In the genomic region with DNA sequence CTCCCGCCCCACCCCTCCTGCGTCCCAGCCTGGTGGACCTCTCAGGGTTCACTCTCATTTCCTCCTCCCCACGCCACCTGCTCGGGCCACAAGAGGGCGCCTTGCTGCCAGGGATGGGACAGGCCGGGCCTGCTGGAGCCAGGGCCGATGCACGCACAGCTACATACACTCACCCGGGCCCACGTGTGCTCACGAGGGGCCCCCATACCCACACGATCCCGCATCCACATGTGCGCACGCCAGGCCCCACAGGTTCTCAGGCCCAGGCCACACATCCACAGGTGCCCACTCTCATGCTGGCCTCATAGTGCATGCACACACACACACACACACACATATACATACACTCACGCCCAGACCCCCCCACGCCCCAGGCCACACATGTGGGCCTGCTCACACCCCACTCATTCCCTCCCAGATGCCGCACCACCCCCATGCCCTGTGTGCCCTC, we compare ENCODE assay signal across 8 cellular contexts.
A peak's percentile ranks its signal among the peaks of the same experiment; 100 is the strongest.
DNase-seq lines count a peak whose midpoint lies in the region; ATAC-seq, FAIRE-seq and TF ChIP-seq lines count a peak whose summit lies in the region.

No MANE protein-coding gene starts in this region.

- no peaks in the 10 kb centered on the region for H3K36me3 Mint-ChIP-seq in activated CD4-positive, alpha-beta T cell treated with anti-CD3 and anti-CD28 coated beads for 36 hours (ENCODE audit: low read depth)

- H3K4me1 ChIP-seq in HepG2 (ENCODE audit: insufficient read depth, low read length): peaks cover 36% of the 10 kb centered on the region

- no peaks in the 10 kb centered on the region for H3K79me2 ChIP-seq in HepG2 (ENCODE audit: insufficient read depth, low read length)

- H3K4me2 ChIP-seq in HepG2 (ENCODE audit: low read depth, low read length): peak overlapping the region; percentile 57

- intact Hi-C loops in activated CD4-positive, alpha-beta T cell treated with anti-CD3 and anti-CD28 coated beads for 36 hours (cut with DNase I, micrococcal nuclease): loop anchor here (1.0 to 10.0 kb wide), 5 partner anchors 211 to 531 kb away; no protein-coding TSS in a partner anchor
- intact Hi-C loops in HepG2 (cut with micrococcal nuclease; ENCODE audit: unreplicated experiment): loop anchor here (2.0 kb wide), 2 partner anchors 35 to 215 kb away; partner anchors contain the start of gene FAM53B

- peak; percentile 35 for DNase-seq in AG09309 (ENCODE audit: low read depth)
- peak; percentile 59 for DNase-seq in NCI-H226
- DNase-seq in activated CD4-positive, alpha-beta T cell treated with anti-CD3 and anti-CD28 coated beads for 36 hours: peak; percentile 92
- DNase-seq in cerebellar cortex (ENCODE audit: low spot score): peak; percentile 87
- peak; percentile 56 for DNase-seq in HepG2 (ENCODE audit: low spot score)
- peak; percentile 78 to 84 for DNase-seq in stimulated activated CD4-positive, alpha-beta T cell treated with anti-CD3 and anti-CD28 coated beads, Interleukin-4, amount 100 ng/mL, for 4 hours

- ATAC-seq in GM18519 (IDR thresholded peaks at IDR 0.05; ENCODE audit: low FRiP score, unreplicated experiment) (peak; percentile 64), HG03045 (IDR thresholded peaks at IDR 0.05; ENCODE audit: unreplicated experiment) (peak; percentile 80), HepG2 (peak; percentile 93)
- ATAC-seq in activated CD4-positive, alpha-beta T cell treated with anti-CD3 and anti-CD28 coated beads for 36 hours: peak; percentile 97

- TF ChIP-seq RAD21 in HepG2 (CRISPR knock-in tag; IDR thresholded peaks at IDR 0.05): peak; percentile 87

- CTCF ChIA-PET in activated CD4-positive, alpha-beta T cell treated with anti-CD3 and anti-CD28 coated beads for 36 hours (lab: Charles Lee): interaction anchor here (0.6 to 2.2 kb wide), 14 partner anchors 15 to 531 kb away, joined by 3 to 20 read pairs (median 3); no protein-coding TSS in a partner anchor
- CTCF ChIA-PET in HepG2 (lab: Yijun Ruan, JAX; ENCODE audit: low intra/inter-chr PET ratio, low total read pairs): interaction anchor here (0.6 to 3.4 kb wide), 5 partner anchors 35 to 531 kb away, joined by 3 to 19 read pairs (median 3); no protein-coding TSS in a partner anchor

- no peaks in the 10 kb centered on the region for H3K9me3 Mint-ChIP-seq in activated CD4-positive, alpha-beta T cell treated with anti-CD3 and anti-CD28 coated beads for 36 hours (ENCODE audit: low read depth)

- POLR2A ChIA-PET in activated CD4-positive, alpha-beta T cell treated with anti-CD3 and anti-CD28 coated beads for 36 hours (lab: Charles Lee): no interaction called here
- POLR2A ChIA-PET in HepG2 (lab: Yijun Ruan, JAX): interaction anchor here (1.0 kb wide), 1 partner anchor 272 kb away, joined by 3 read pairs; the partner anchor contains the start of gene ABRAXAS2

- no peak overlapping the region for H3K9ac ChIP-seq in HepG2 (ENCODE audit: insufficient read depth, low read depth, low read length)

- BruUV-seq in HepG2 (replicated peaks; lab: Mats Ljungman, UMichigan): no TSS peak

- TF ChIP-seq CTCF in AG09309 (IDR thresholded peaks at IDR 0.05; ENCODE audit: control insufficient read depth, insufficient read depth, low read depth, low read length, missing control alignments) (peak; percentile 99), HepG2 (CRISPR knock-in tag; IDR thresholded peaks at IDR 0.05) (peak; percentile 99)

- H3K4me3 ChIP-seq in AG09309 (ENCODE audit: control insufficient read depth, low read depth, low read length): no peak overlapping the region
- H3K4me3 ChIP-seq in HepG2 (replicated peaks in 1 of 3; ENCODE audit: insufficient read depth in 1 of 3, low read depth in 2 of 3, low read length in 3 of 3): peak overlapping the region in 1 of 3 experiments; percentile 45; a peak in 1 of 6 replicates

- no peaks in the 10 kb centered on the region for H3K27me3 ChIP-seq in HepG2 (ENCODE audit: control insufficient read depth in 1 of 2, insufficient read depth in 2 of 2, low read length in 2 of 2)

- H3K9me3 ChIP-seq in HepG2 (ENCODE audit: low read length): no peaks in the 10 kb centered on the region

- no peak overlapping the region for H2AFZ ChIP-seq in HepG2 (ENCODE audit: low read length)

- H4K20me1 ChIP-seq in HepG2 (ENCODE audit: insufficient read depth, low read length): no peaks in the 10 kb centered on the region

- peaks cover 4% of the 10 kb centered on the region for H3K4me1 Mint-ChIP-seq in activated CD4-positive, alpha-beta T cell treated with anti-CD3 and anti-CD28 coated beads for 36 hours

- H3K27ac ChIP-seq in HepG2 (ENCODE audit: extremely low read length, insufficient read depth, low read length): no peak overlapping the region

- H3K36me3 ChIP-seq in HepG2 (replicated peaks in 1 of 2; ENCODE audit: control insufficient read depth in 1 of 2, insufficient read depth in 2 of 2, low read length in 2 of 2): no peaks in the 10 kb centered on the region

- no peak overlapping the region for H3K27ac Mint-ChIP-seq in activated CD4-positive, alpha-beta T cell treated with anti-CD3 and anti-CD28 coated beads for 36 hours

- WGBS in HepG2 (ENCODE audit: low lambda C conversion rate): 0% methylated on average over 7 of the region's 18 CpGs

- no peak for FAIRE-seq in HepG2 (lab: Jason Lieb, UNC)

- in situ Hi-C loops in HepG2 (cut with HindIII; ENCODE audit: extremely low pct_ligation_motif_present, low pct_unique_long_range_greater_than_20kb): no loop called here

- TF ChIP-seq EP300 in HepG2 (IDR thresholded peaks at IDR 0.05; ENCODE audit: low read depth in 2 of 2, low read length in 2 of 2) (no peak), HepG2 (CRISPR knock-in tag; IDR thresholded peaks at IDR 0.05; ENCODE audit: borderline replicate concordance) (no peak)

- H3K27me3 Mint-ChIP-seq in activated CD4-positive, alpha-beta T cell treated with anti-CD3 and anti-CD28 coated beads for 36 hours: no peaks in the 10 kb centered on the region

- no peak for TF ChIP-seq POLR2A in HepG2 (IDR thresholded peaks at IDR 0.05; ENCODE audit: insufficient read depth in 1 of 2, low read depth in 2 of 2, low read length in 2 of 2)

- no peak overlapping the region for H3K4me3 Mint-ChIP-seq in activated CD4-positive, alpha-beta T cell treated with anti-CD3 and anti-CD28 coated beads for 36 hours

TF ChIP-seq in HepG2, 621 proteins besides CTCF, POLR2A, EP300 and RAD21 (continues in another document):
- peak; percentile 43; the same call in 1 of the 2 replicates for TF ChIP-seq PHF8 (CRISPR knock-in tag; IDR thresholded peaks at IDR 0.05)
- TF ChIP-seq, protein P1, sequence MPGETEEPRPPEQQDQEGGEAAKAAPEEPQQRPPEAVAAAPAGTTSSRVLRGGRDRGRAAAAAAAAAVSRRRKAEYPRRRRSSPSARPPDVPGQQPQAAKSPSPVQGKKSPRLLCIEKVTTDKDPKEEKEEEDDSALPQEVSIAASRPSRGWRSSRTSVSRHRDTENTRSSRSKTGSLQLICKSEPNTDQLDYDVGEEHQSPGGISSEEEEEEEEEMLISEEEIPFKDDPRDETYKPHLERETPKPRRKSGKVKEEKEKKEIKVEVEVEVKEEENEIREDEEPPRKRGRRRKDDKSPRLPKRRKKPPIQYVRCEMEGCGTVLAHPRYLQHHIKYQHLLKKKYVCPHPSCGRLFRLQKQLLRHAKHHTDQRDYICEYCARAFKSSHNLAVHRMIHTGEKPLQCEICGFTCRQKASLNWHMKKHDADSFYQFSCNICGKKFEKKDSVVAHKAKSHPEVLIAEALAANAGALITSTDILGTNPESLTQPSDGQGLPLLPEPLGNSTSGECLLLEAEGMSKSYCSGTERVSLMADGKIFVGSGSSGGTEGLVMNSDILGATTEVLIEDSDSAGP (CRISPR knock-in tag; IDR thresholded peaks at IDR 0.05; ENCODE audit: borderline replicate concordance): peak; percentile 48
- TF ChIP-seq SOX5 (CRISPR knock-in tag; IDR thresholded peaks at IDR 0.05; ENCODE audit: borderline replicate concordance): 0 out of 2 replicates have a peak, but pooled peaks have one; percentile 14
- TF ChIP-seq ATF7 (IDR thresholded peaks at IDR 0.05): no peak
- 0 out of 2 replicates have a peak, but pooled peaks have one; percentile 62 for TF ChIP-seq ATF7 (CRISPR knock-in tag; IDR thresholded peaks at IDR 0.05)
- TF ChIP-seq, protein P2, sequence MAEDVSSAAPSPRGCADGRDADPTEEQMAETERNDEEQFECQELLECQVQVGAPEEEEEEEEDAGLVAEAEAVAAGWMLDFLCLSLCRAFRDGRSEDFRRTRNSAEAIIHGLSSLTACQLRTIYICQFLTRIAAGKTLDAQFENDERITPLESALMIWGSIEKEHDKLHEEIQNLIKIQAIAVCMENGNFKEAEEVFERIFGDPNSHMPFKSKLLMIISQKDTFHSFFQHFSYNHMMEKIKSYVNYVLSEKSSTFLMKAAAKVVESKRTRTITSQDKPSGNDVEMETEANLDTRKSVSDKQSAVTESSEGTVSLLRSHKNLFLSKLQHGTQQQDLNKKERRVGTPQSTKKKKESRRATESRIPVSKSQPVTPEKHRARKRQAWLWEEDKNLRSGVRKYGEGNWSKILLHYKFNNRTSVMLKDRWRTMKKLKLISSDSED (CRISPR knock-in tag; IDR thresholded peaks at IDR 0.05): no peak
- TF ChIP-seq KLF16 (CRISPR knock-in tag; IDR thresholded peaks at IDR 0.05): 0 out of 4 replicates have a peak, but pooled peaks of 1 of the 2 experiments have one; percentile 24
- TF ChIP-seq NCOA5 (CRISPR knock-in tag; IDR thresholded peaks at IDR 0.05): no peak
- no peak for TF ChIP-seq ZNF557 (CRISPR knock-in tag; IDR thresholded peaks at IDR 0.05)
- peak; percentile 52 for TF ChIP-seq UBTF (CRISPR knock-in tag; IDR thresholded peaks at IDR 0.05)
- no peak for TF ChIP-seq NR2F6 (IDR thresholded peaks at IDR 0.05)
- TF ChIP-seq NR2F6 (CRISPR knock-in tag; IDR thresholded peaks at IDR 0.05): peak; percentile 33; the same call in 1 of the 2 replicates
- no peak for TF ChIP-seq MEF2D (CRISPR knock-in tag; IDR thresholded peaks at IDR 0.05)
- no peak for TF ChIP-seq ZNF33A (CRISPR knock-in tag; IDR thresholded peaks at IDR 0.05; ENCODE audit: borderline replicate concordance)

Comparison
In these comparisons a context has a peak if more than half of its experiments do, and no peak if none do; other contexts are left out.
1. DNase-seq: peak in every context shown above with its lines; median percentile 92 in activated CD4-positive, alpha-beta T cell treated with anti-CD3 and anti-CD28 coated beads for 36 hours; 87 in cerebellar cortex; 81 in stimulated activated CD4-positive, alpha-beta T cell treated with anti-CD3 and anti-CD28 coated beads, Interleukin-4, amount 100 ng/mL, for 4 hours; 59 in NCI-H226; 56 in HepG2; 35 in AG09309.